ENCODE assay signal across 2 cellular contexts in the genomic region with DNA sequence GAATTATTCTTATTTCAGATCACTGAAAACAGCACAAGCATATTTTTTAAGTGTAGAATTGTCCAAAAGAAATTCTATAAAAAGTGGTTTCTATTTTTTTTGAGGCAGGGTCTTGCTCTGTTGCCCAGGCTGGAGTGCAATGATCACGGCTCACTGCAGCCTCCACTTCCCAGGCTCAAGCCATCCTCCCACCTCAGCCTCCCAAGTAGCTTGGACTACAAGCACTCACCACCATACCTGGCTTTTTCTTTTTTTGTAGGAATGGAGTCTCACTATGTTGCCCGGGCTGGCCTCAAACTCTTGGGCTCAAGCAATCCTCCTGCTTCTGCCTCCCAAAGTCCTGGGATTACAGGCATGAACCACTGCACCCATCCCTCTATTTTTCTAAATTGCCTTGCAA. TPM values are rescaled to one million over a fixed set of nuclear protein-coding genes. Genes with fewer than 3 reads are reported as not detected.
"Had no signal": no experiment of that assay in that cellular context is flagged by ENCODE, and none has a peak within 500 bp of the region (broad histone marks: within the 10 kb centered on the region; RNA-seq: fewer than 3 reads in every experiment).

No MANE protein-coding gene starts in this region.

RNA-seq across cellular contexts. Expression of gene SPP1, which starts 34.7 kb away (rescaled TPM):
- total RNA-seq: dermis microvascular lymphatic vessel endothelial cell, lung microvascular endothelial cell had no signal
